Comparison of ENCODE assay signal across 28 cellular contexts in genomic region chr20:23120936-23121765, GRCh38. TPM values are rescaled to one million over a fixed set of nuclear protein-coding genes. Genes with fewer than 3 reads are reported as not detected.
DNase-seq lines count a peak whose midpoint lies in the region; ATAC-seq, FAIRE-seq and TF ChIP-seq lines count a peak whose summit lies in the region.
"Had no signal": no experiment of that assay in that cellular context is flagged by ENCODE, and none has a peak within 500 bp of the region (broad histone marks: within the 10 kb centered on the region; RNA-seq: fewer than 3 reads in every experiment).

No MANE protein-coding gene starts in this region.

- DNase-seq in GF-D8 (lab: John Stamatoyannopoulos, UW) (peak; percentile 68), MV-4-11 (lab: John Stamatoyannopoulos, UW) (peak; percentile 30), endodermal cell (peak; percentile 58), sciatic nerve (ENCODE audit: low spot score) (peak; percentile 30), D721Med (ENCODE audit: insufficient read length, low spot score) (no peak), SHP77 (lab: John Stamatoyannopoulos, UW) (no peak), OCI-LY7 (ENCODE audit: low spot score) (no peak)
- DNase-seq: activated CD4-positive, alpha-beta memory T cell treated with anti-CD3 and anti-CD28 coated beads, Interleukin-2, amount 10 ng/mL, durations not matched to agents 7 days and 5 days; activated CD4-positive, CD25-positive, alpha-beta regulatory T cell; activated naive CD4-positive, alpha-beta T cell treated with anti-CD3 and anti-CD28 coated beads for 36 hours; activated T-cell treated with anti-CD3 and anti-CD28 coated beads, Interleukin-2, amount 50 U/mL, for 24 hours; anterior cingulate cortex; EL; MM.1S; NCI-H1930; NCI-H226; NCI-H774; small intestine; stimulated activated CD4-positive, alpha-beta T cell treated with anti-CD3 and anti-CD28 coated beads, Interleukin-4, amount 100 ng/mL, for 1 hour; stimulated activated naive CD8-positive, alpha-beta T cell treated with anti-CD3 and anti-CD28 coated beads, Interleukin-15, Interleukin-2, amounts not matched to agents 100 U/mL and 50 U/mL, for 24 hours had no signal

- no peaks in the 10 kb centered on the region for H3K36me3 Mint-ChIP-seq in endodermal cell (ENCODE audit: low read depth)

- H3K4me1 ChIP-seq in endodermal cell (ENCODE audit: control insufficient read depth, insufficient read depth, low read length) (no peaks in the 10 kb centered on the region), OCI-LY7 (ENCODE audit: insufficient read depth, low read length, poor library complexity, severe bottlenecking) (peaks cover 10% of the 10 kb centered on the region)

- H3K36me3 ChIP-seq in endodermal cell (ENCODE audit: control insufficient read depth, insufficient read depth, low read length) (no peaks in the 10 kb centered on the region), OCI-LY7 (ENCODE audit: insufficient read depth, low read length) (no peaks in the 10 kb centered on the region)
- H3K36me3 ChIP-seq: esophagus muscularis mucosa, tibial artery had no signal

- H4K20me1 ChIP-seq in OCI-LY7 (ENCODE audit: insufficient read depth, low read length) = no peaks in the 10 kb centered on the region

- H3K27ac ChIP-seq in endodermal cell (ENCODE audit: low read depth, low read length) (no peak overlapping the region), OCI-LY7 (ENCODE audit: low read depth, low read length, poor library complexity, severe bottlenecking) (no peak overlapping the region)
- H3K27ac ChIP-seq: SK-N-MC, tibial artery had no signal

- H3K4me3 ChIP-seq in endodermal cell (ENCODE audit: low read length) (no peak overlapping the region), OCI-LY7 (ENCODE audit: low read depth, low read length, poor library complexity, severe bottlenecking) (no peak overlapping the region)
- H3K4me3 ChIP-seq: esophagus muscularis mucosa, SK-N-MC, tibial artery had no signal

- ATAC-seq in sciatic nerve = no peak
- ATAC-seq: Panc1; stimulated activated naive CD8-positive, alpha-beta T cell treated with anti-CD3 and anti-CD28 coated beads, Interleukin-15, Interleukin-2, amounts not matched to agents 100 U/mL and 50 U/mL, for 24 hours had no signal

- H3K4me3 Mint-ChIP-seq in endodermal cell = no peak overlapping the region
- H3K4me3 Mint-ChIP-seq: activated CD4-positive, alpha-beta memory T cell treated with anti-CD3 and anti-CD28 coated beads, Interleukin-2, amount 10 ng/mL, durations not matched to agents 7 days and 5 days; activated naive CD4-positive, alpha-beta T cell treated with anti-CD3 and anti-CD28 coated beads for 36 hours; activated T-cell treated with anti-CD3 and anti-CD28 coated beads, Interleukin-2, amount 50 U/mL, for 24 hours; central memory CD8-positive, alpha-beta T cell; nephron; T-helper 2 cell treated with Interferon-gamma antibody and Interleukin-4, amounts not matched to agents 5 μg/mL and 100 μg/mL, for 36 hours had no signal

- H3K9me2 ChIP-seq in OCI-LY7 (ENCODE audit: insufficient read depth, low read length) = no peaks in the 10 kb centered on the region

- 89 to 96% methylated on average over 8 to 15 of the region's 15 CpGs for WGBS in endodermal cell (ENCODE audit: insufficient coverage in 1 of 2, insufficient read length in 1 of 2), 2 experiments

- H3K79me2 ChIP-seq in OCI-LY7 (ENCODE audit: insufficient read depth, low read depth, low read length) = no peaks in the 10 kb centered on the region

- POLR2A ChIA-PET in OCI-LY7 (lab: Charles Lee) = no interaction called here

- CTCF ChIA-PET in OCI-LY7 (lab: Charles Lee; ENCODE audit: unreplicated experiment) = interaction anchor here (0.6 kb wide), 1 partner anchor 59 kb away, joined by 3 read pairs; no protein-coding TSS in a partner anchor

- H3K27me3 Mint-ChIP-seq in endodermal cell (ENCODE audit: insufficient read depth) = peaks cover 8% of the 10 kb centered on the region

- H3K9ac ChIP-seq in endodermal cell (ENCODE audit: extremely low read depth, low read length, poor library complexity, severe bottlenecking) = no peak overlapping the region

- H3K9me3 ChIP-seq in endodermal cell (ENCODE audit: control insufficient read depth, low read length) (no peaks in the 10 kb centered on the region), OCI-LY7 (ENCODE audit: low read length) (no peaks in the 10 kb centered on the region)
- H3K9me3 ChIP-seq: esophagus muscularis mucosa, tibial artery had no signal

- no peak overlapping the region for H3K4me2 ChIP-seq in OCI-LY7 (ENCODE audit: low read length)

- H2AFZ ChIP-seq in OCI-LY7 (ENCODE audit: low read length) = no peak overlapping the region

- H3K27me3 ChIP-seq in endodermal cell (ENCODE audit: control insufficient read depth, insufficient read depth, low read length, poor library complexity, severe bottlenecking) = no peaks in the 10 kb centered on the region
- H3K27me3 ChIP-seq: esophagus muscularis mucosa, tibial artery had no signal

- no peak for TF ChIP-seq CTCF in endodermal cell (conservative IDR thresholded peaks at IDR 0.05)
- no peak for TF ChIP-seq CTCF in D721Med (IDR thresholded peaks at IDR 0.05; ENCODE audit: insufficient read depth, missing control alignments)
- TF ChIP-seq CTCF in OCI-LY7 (conservative IDR thresholded peaks at IDR 0.05; ENCODE audit: low read length) = no peak

- FAIRE-seq in D721Med (lab: Jason Lieb, UNC) = no peak
- FAIRE-seq: small intestine had no signal

- H3K27ac Mint-ChIP-seq in endodermal cell = peak overlapping the region; percentile 35
- H3K27ac Mint-ChIP-seq: activated CD4-positive, alpha-beta memory T cell treated with anti-CD3 and anti-CD28 coated beads, Interleukin-2, amount 10 ng/mL, durations not matched to agents 7 days and 5 days; activated naive CD4-positive, alpha-beta T cell treated with anti-CD3 and anti-CD28 coated beads for 36 hours; activated T-cell treated with anti-CD3 and anti-CD28 coated beads, Interleukin-2, amount 50 U/mL, for 24 hours; nephron; progenitor cell of endocrine pancreas; T-helper 2 cell treated with Interferon-gamma antibody and Interleukin-4, amounts not matched to agents 5 μg/mL and 100 μg/mL, for 36 hours had no signal

- H3K4me1 Mint-ChIP-seq in endodermal cell = peaks cover 12% of the 10 kb centered on the region
- H3K4me1 Mint-ChIP-seq: central memory CD8-positive, alpha-beta T cell had no signal

- intact Hi-C loops in sciatic nerve (cut with DNase I) = no loop called here
- intact Hi-C loops in OCI-LY7 (cut with micrococcal nuclease; ENCODE audit: unreplicated experiment) = no loop called here

- no TSS peak for BruUV-seq in OCI-LY7 (replicated peaks; lab: Mats Ljungman, UMichigan)

- H3K9me3 Mint-ChIP-seq in endodermal cell = no peaks in the 10 kb centered on the region
- H3K9me3 Mint-ChIP-seq: activated CD4-positive, alpha-beta memory T cell treated with anti-CD3 and anti-CD28 coated beads, Interleukin-2, amount 10 ng/mL, durations not matched to agents 7 days and 5 days; activated naive CD4-positive, alpha-beta T cell treated with anti-CD3 and anti-CD28 coated beads for 36 hours; activated T-cell treated with anti-CD3 and anti-CD28 coated beads, Interleukin-2, amount 50 U/mL, for 24 hours; central memory CD8-positive, alpha-beta T cell; nephron; T-helper 2 cell treated with Interferon-gamma antibody and Interleukin-4, amounts not matched to agents 5 μg/mL and 100 μg/mL, for 36 hours had no signal

RNA-seq across cellular contexts. Expression of gene CD93, which starts 35.0 kb away (rescaled TPM):
- total RNA-seq in endodermal cell (under 1 TPM in 1 of 2 donors, not detected in 1; 0.04 TPM), sciatic nerve (81.0 TPM), OCI-LY7 (2022) (not detected in 2 replicates)
- 0.07 TPM for polyA plus RNA-seq in endodermal cell (2013, experiment 1 of 2)
- 0.04 TPM for polyA plus RNA-seq in endodermal cell (2013, experiment 2 of 2)
- not detected in 2 replicates for total RNA-seq in OCI-LY7 (2014; rRNA removed; shearing (Covaris generic))
- total RNA-seq: progenitor cell of endocrine pancreas had no signal

Comparison
In these comparisons a context has a peak if more than half of its experiments do, and no peak if none do; other contexts are left out.
1. DNase-seq: peak in GF-D8 (single experiment), MV-4-11 (single experiment), endodermal cell (single experiment) and sciatic nerve (single experiment); none in D721Med (single experiment), SHP77 (0 of 2) and OCI-LY7 (single experiment).
2. RNA of gene CD93, which starts 35.0 kb away (total RNA-seq): 81.0 TPM in sciatic nerve (single experiment); 0.04 TPM in endodermal cell and not detected in OCI-LY7; every median in the first group is over 10 times any median in the second.